Comparison of ENCODE assay signal across 25 cellular contexts in genomic region chr1:30403061-30403645, GRCh38.
DNase-seq lines count a peak whose midpoint lies in the region; ATAC-seq and TF ChIP-seq lines count a peak whose summit lies in the region.
"Had no signal": no experiment of that assay in that cellular context is flagged by ENCODE, and none has a peak within 500 bp of the region (broad histone marks: within the 10 kb centered on the region; RNA-seq: fewer than 3 reads in every experiment).

No MANE protein-coding gene starts in this region.

- H3K27me3 Mint-ChIP-seq in activated naive CD8-positive, alpha-beta T cell treated with anti-CD3 and anti-CD28 coated beads, Interleukin-2, amount 10 ng/mL, durations not matched to agents 7 days and 5 days, result peaks cover 2% of the 10 kb centered on the region
- peaks cover 8% of the 10 kb centered on the region for H3K27me3 Mint-ChIP-seq in activated naive CD8-positive, alpha-beta T cell treated with anti-CD3 and anti-CD28 coated beads for 36 hours
- H3K27me3 Mint-ChIP-seq: CD4-positive, CD25-positive, alpha-beta regulatory T cell had no signal

- TF ChIP-seq CTCF in upper lobe of right lung (IDR thresholded peaks at IDR 0.05) (no peak), GM13976 (IDR thresholded peaks at IDR 0.05; ENCODE audit: borderline replicate concordance, control extremely low read depth, extremely low read depth, insufficient read depth, missing control alignments) (no peak)

- no peak overlapping the region for H3K27ac ChIP-seq in BLaER1 treated with 17β-estradiol and CSF1 and Interleukin-3, amounts not matched to agents 10 nM and 100 nM
- H3K27ac ChIP-seq in neuronal stem cell (replicated peaks; ENCODE audit: low read length) (no peak overlapping the region), upper lobe of right lung (no peak overlapping the region)
- H3K27ac ChIP-seq: GM23248, PC-9, SK-N-MC had no signal

- no peak overlapping the region for H3K23ac ChIP-seq in neuronal stem cell (ENCODE audit: low read depth, low read length, poor library complexity)

- no peak overlapping the region for H3K4ac ChIP-seq in neuronal stem cell (ENCODE audit: low read length)

- H2AFZ ChIP-seq in neuronal stem cell (ENCODE audit: low read length), result no peak overlapping the region
- H2AFZ ChIP-seq: GM23248, PC-9 had no signal

- POLR2A ChIA-PET in activated naive CD8-positive, alpha-beta T cell treated with anti-CD3 and anti-CD28 coated beads, Interleukin-2, amount 10 ng/mL, durations not matched to agents 7 days and 5 days (lab: Charles Lee), result no interaction called here

- no CpG with 5 or more reads among the region's 10 CpGs for WGBS in neuronal stem cell (ENCODE audit: extremely low coverage in 2 of 2, insufficient read length in 2 of 2, insufficient replicate concordance in 1 of 2), 2 donors

- peak overlapping the region in 8 of 11 experiments; percentile 48 to 82 (median 64); a peak in 14 of 22 replicates for H3K4me2 ChIP-seq in BLaER1 treated with 17β-estradiol and CSF1 and Interleukin-3, amounts not matched to agents 10 nM and 100 nM
- H3K4me2 ChIP-seq in neuronal stem cell (ENCODE audit: insufficient read depth, low read length, poor library complexity, severe bottlenecking), result no peak overlapping the region
- H3K4me2 ChIP-seq: PC-9 had no signal

- peaks cover 0 to 9% (median 0%) of the 10 kb centered on the region in 11 experiments; a peak in 1 of 22 replicates for H3K9me3 ChIP-seq in BLaER1 treated with 17β-estradiol and CSF1 and Interleukin-3, amounts not matched to agents 10 nM and 100 nM (replicated peaks in 1 of 11)
- no peaks in the 10 kb centered on the region for H3K9me3 ChIP-seq in neuronal stem cell (replicated peaks in 1 of 2; ENCODE audit: control insufficient read depth in 2 of 2, insufficient read depth in 1 of 2, low read depth in 1 of 2, low read length in 2 of 2)
- no peaks in the 10 kb centered on the region for H3K9me3 ChIP-seq in upper lobe of right lung
- H3K9me3 ChIP-seq: BE2C had no signal

- no peaks in the 10 kb centered on the region for H3K9me3 Mint-ChIP-seq in activated naive CD8-positive, alpha-beta T cell treated with anti-CD3 and anti-CD28 coated beads, Interleukin-2, amount 10 ng/mL, durations not matched to agents 7 days and 5 days
- H3K9me3 Mint-ChIP-seq in activated naive CD8-positive, alpha-beta T cell treated with anti-CD3 and anti-CD28 coated beads for 36 hours, result no peaks in the 10 kb centered on the region
- H3K9me3 Mint-ChIP-seq: H9 had no signal

- no peak overlapping the region for H4K91ac ChIP-seq in neuronal stem cell (ENCODE audit: low read depth, low read length, poor library complexity)

- H3K4me1 Mint-ChIP-seq in activated naive CD8-positive, alpha-beta T cell treated with anti-CD3 and anti-CD28 coated beads, Interleukin-2, amount 10 ng/mL, durations not matched to agents 7 days and 5 days, result no peaks in the 10 kb centered on the region
- no peaks in the 10 kb centered on the region for H3K4me1 Mint-ChIP-seq in activated naive CD8-positive, alpha-beta T cell treated with anti-CD3 and anti-CD28 coated beads for 36 hours
- H3K4me1 Mint-ChIP-seq: CD4-positive, CD25-positive, alpha-beta regulatory T cell had no signal

- H3K4me1 ChIP-seq in BLaER1 treated with 17β-estradiol and CSF1 and Interleukin-3, amounts not matched to agents 10 nM and 100 nM, result peaks cover 7 to 36% (median 24%) of the 10 kb centered on the region in 10 experiments; a peak in 17 of 20 replicates
- peaks cover 0 to 11% of the 10 kb centered on the region in 2 donors for H3K4me1 ChIP-seq in neuronal stem cell (ENCODE audit: control insufficient read depth in 2 of 2, insufficient read depth in 1 of 2, low read depth in 1 of 2, low read length in 2 of 2)
- no peaks in the 10 kb centered on the region for H3K4me1 ChIP-seq in upper lobe of right lung

- H2BK12ac ChIP-seq in neuronal stem cell (ENCODE audit: low read length), result no peak overlapping the region

- in situ Hi-C loops in GM13976 (cut with MboI; ENCODE audit: low sequenced_read_pairs, unreplicated experiment), result no loop called here

- no peak overlapping the region for H2BK5ac ChIP-seq in neuronal stem cell (ENCODE audit: low read length)

- no peak overlapping the region for H3K9ac ChIP-seq in BLaER1 treated with 17β-estradiol and CSF1 and Interleukin-3, amounts not matched to agents 10 nM and 100 nM
- no peak overlapping the region for H3K9ac ChIP-seq in neuronal stem cell (ENCODE audit: low read depth, low read length, poor library complexity)
- H3K9ac ChIP-seq: GM23248 had no signal

- no peaks in the 10 kb centered on the region for H3K36me3 ChIP-seq in BLaER1 treated with 17β-estradiol and CSF1 and Interleukin-3, amounts not matched to agents 10 nM and 100 nM
- no peaks in the 10 kb centered on the region for H3K36me3 ChIP-seq in neuronal stem cell (replicated peaks in 1 of 2; ENCODE audit: control insufficient read depth in 2 of 2, insufficient read depth in 2 of 2, low read length in 2 of 2)
- no peaks in the 10 kb centered on the region for H3K36me3 ChIP-seq in upper lobe of right lung
- H3K36me3 ChIP-seq: BE2C had no signal

- no peaks in the 10 kb centered on the region for H3K36me3 Mint-ChIP-seq in activated naive CD8-positive, alpha-beta T cell treated with anti-CD3 and anti-CD28 coated beads, Interleukin-2, amount 10 ng/mL, durations not matched to agents 7 days and 5 days
- no peaks in the 10 kb centered on the region for H3K36me3 Mint-ChIP-seq in activated naive CD8-positive, alpha-beta T cell treated with anti-CD3 and anti-CD28 coated beads for 36 hours
- H3K36me3 Mint-ChIP-seq: CD4-positive, CD25-positive, alpha-beta regulatory T cell had no signal

- no peak overlapping the region for H2AK5ac ChIP-seq in neuronal stem cell (ENCODE audit: low read depth, low read length)

- H3K79me1 ChIP-seq in neuronal stem cell (ENCODE audit: low read depth, low read length), result no peaks in the 10 kb centered on the region

- H4K8ac ChIP-seq in neuronal stem cell (ENCODE audit: low read depth, low read length), result no peak overlapping the region

- H3K4me3 Mint-ChIP-seq in activated naive CD8-positive, alpha-beta T cell treated with anti-CD3 and anti-CD28 coated beads, Interleukin-2, amount 10 ng/mL, durations not matched to agents 7 days and 5 days, result no peak overlapping the region
- no peak overlapping the region for H3K4me3 Mint-ChIP-seq in activated naive CD8-positive, alpha-beta T cell treated with anti-CD3 and anti-CD28 coated beads for 36 hours
- H3K4me3 Mint-ChIP-seq: CD4-positive, CD25-positive, alpha-beta regulatory T cell; H9 had no signal

- DNase-seq in activated naive CD8-positive, alpha-beta T cell treated with anti-CD3 and anti-CD28 coated beads, Interleukin-2, amount 10 ng/mL, durations not matched to agents 7 days and 5 days, result peak; percentile 10
- DNase-seq in activated naive CD8-positive, alpha-beta T cell treated with anti-CD3 and anti-CD28 coated beads for 36 hours, result no peak
- DNase-seq in neuronal stem cell (ENCODE audit: low spot score) (no peak), upper lobe of right lung (peak; percentile 26), GM13976 (ENCODE audit: low spot score) (no peak)
- DNase-seq: 8988T; ACHN; BE2C; CD4-positive, CD25-positive, alpha-beta regulatory T cell; DMS153; DND-41; GM23248; H9; NCI-H1048; NCI-H1417; NCI-H1694; NCI-H2029 treated with DMSO at 0.1 percent for 48 hours; NCI-H2227 treated with DMSO at 0.1 percent for 48 hours; NCI-H526 treated with DMSO at 0.1 percent for 48 hours; PC-9; RPMI8226; SIG-M5 had no signal

- intact Hi-C loops in upper lobe of right lung (cut with DNase I), result no loop called here

- H2BK120ac ChIP-seq in neuronal stem cell (ENCODE audit: low read depth, low read length), result no peak overlapping the region

- ATAC-seq in activated naive CD8-positive, alpha-beta T cell treated with anti-CD3 and anti-CD28 coated beads, Interleukin-2, amount 10 ng/mL, durations not matched to agents 7 days and 5 days (ENCODE audit: low read depth), result no peak
- ATAC-seq in upper lobe of right lung, result no peak
- no peak for ATAC-seq in GM19397 (IDR thresholded peaks at IDR 0.05; ENCODE audit: unreplicated experiment)

- H3K27me3 ChIP-seq in BLaER1 treated with 17β-estradiol and CSF1 and Interleukin-3, amounts not matched to agents 10 nM and 100 nM, result no peaks in the 10 kb centered on the region
- peaks cover 0 to 14% (median 0%) of the 10 kb centered on the region in 3 experiments for H3K27me3 ChIP-seq in neuronal stem cell (ENCODE audit: control insufficient read depth in 3 of 3, insufficient read depth in 3 of 3, low read depth in 1 of 3, low read length in 3 of 3)
- H3K27me3 ChIP-seq in upper lobe of right lung, result no peaks in the 10 kb centered on the region

- H3K18ac ChIP-seq in neuronal stem cell (ENCODE audit: low read length), result peak overlapping the region; percentile 25

- no peak overlapping the region for H3K4me3 ChIP-seq in BLaER1 treated with 17β-estradiol and CSF1 and Interleukin-3, amounts not matched to agents 10 nM and 100 nM
- H3K4me3 ChIP-seq in neuronal stem cell (ENCODE audit: low read length in 2 of 2) (no peak overlapping the region), upper lobe of right lung (no peak overlapping the region)
- H3K4me3 ChIP-seq: GM23248, PC-9, SK-N-MC had no signal

- H2BK15ac ChIP-seq in neuronal stem cell (ENCODE audit: low read length), result no peak overlapping the region

- no peak overlapping the region for H3K14ac ChIP-seq in neuronal stem cell (ENCODE audit: low read length)

- H3K27ac Mint-ChIP-seq in activated naive CD8-positive, alpha-beta T cell treated with anti-CD3 and anti-CD28 coated beads, Interleukin-2, amount 10 ng/mL, durations not matched to agents 7 days and 5 days, result no peak overlapping the region
- no peak overlapping the region for H3K27ac Mint-ChIP-seq in activated naive CD8-positive, alpha-beta T cell treated with anti-CD3 and anti-CD28 coated beads for 36 hours
- H3K27ac Mint-ChIP-seq: CD4-positive, CD25-positive, alpha-beta regulatory T cell; H9 had no signal

- H4K20me1 ChIP-seq in BLaER1 treated with 17β-estradiol and CSF1 and Interleukin-3, amounts not matched to agents 10 nM and 100 nM, result peaks cover 0 to 17% (median 0%) of the 10 kb centered on the region in 11 experiments; a peak in 2 of 22 replicates

Comparison
In these comparisons a context has a peak if more than half of its experiments do, and no peak if none do; other contexts are left out.
1. DNase-seq: peak in activated naive CD8-positive, alpha-beta T cell treated with anti-CD3 and anti-CD28 coated beads, Interleukin-2, amount 10 ng/mL, durations not matched to agents 7 days and 5 days (single experiment) and upper lobe of right lung (single experiment); none in activated naive CD8-positive, alpha-beta T cell treated with anti-CD3 and anti-CD28 coated beads for 36 hours (single experiment), neuronal stem cell (single experiment) and GM13976 (single experiment).